In the genomic region with DNA sequence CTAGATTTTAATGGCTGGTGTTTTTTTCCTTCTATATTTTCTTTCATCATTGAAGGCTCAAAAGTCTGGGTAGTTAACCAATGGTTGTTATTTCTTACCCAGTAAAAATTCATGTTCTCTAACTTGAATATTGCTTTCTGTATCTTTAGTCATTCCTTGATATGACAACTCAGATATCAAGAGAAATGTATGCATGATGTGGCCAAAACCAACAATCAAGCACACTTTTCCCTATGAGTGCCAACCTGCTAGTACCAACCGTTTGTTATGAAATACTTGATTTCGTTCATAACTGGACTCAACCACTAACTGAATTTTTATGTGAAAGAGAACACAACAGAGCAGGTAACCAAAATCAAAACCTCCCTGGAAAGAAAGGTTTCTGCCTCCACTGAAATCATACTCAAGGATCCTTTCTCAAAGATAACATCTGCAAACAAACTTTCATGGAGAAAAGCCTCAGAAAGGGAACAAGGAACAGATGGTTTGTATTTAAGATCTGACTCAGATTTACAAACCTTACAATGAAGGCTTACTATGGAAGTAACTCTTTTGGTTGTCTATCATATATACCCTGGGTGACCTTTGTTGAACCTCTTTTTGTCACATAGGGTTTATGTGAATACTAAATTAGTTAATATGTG, we compare ENCODE assay signal across 1 cellular context.
TF ChIP-seq lines count a peak whose summit lies in the region.

No MANE protein-coding gene starts in this region.

TF ChIP-seq in SK-N-SH, 30 proteins besides CTCF, POLR2A, EP300 and RAD21 (continued from another document):
- peak; percentile 51; the same call in 1 of the 2 replicates for TF ChIP-seq MEF2A (IDR thresholded peaks at IDR 0.05; ENCODE audit: borderline replicate concordance, low read depth)
- TF ChIP-seq, protein P1, sequence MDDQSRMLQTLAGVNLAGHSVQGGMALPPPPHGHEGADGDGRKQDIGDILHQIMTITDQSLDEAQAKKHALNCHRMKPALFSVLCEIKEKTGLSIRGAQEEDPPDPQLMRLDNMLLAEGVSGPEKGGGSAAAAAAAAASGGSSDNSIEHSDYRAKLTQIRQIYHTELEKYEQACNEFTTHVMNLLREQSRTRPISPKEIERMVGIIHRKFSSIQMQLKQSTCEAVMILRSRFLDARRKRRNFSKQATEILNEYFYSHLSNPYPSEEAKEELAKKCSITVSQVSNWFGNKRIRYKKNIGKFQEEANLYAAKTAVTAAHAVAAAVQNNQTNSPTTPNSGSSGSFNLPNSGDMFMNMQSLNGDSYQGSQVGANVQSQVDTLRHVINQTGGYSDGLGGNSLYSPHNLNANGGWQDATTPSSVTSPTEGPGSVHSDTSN (IDR thresholded peaks at IDR 0.05), result peak; percentile 77
- peak; percentile 77; the same call in 1 of the 2 replicates for TF ChIP-seq FOXM1 (IDR thresholded peaks at IDR 0.05; ENCODE audit: low read depth)
- TF ChIP-seq FOSL2 (IDR thresholded peaks at IDR 0.05; ENCODE audit: borderline replicate concordance, low read depth), result peak; percentile 70
- TF ChIP-seq, protein P2, sequence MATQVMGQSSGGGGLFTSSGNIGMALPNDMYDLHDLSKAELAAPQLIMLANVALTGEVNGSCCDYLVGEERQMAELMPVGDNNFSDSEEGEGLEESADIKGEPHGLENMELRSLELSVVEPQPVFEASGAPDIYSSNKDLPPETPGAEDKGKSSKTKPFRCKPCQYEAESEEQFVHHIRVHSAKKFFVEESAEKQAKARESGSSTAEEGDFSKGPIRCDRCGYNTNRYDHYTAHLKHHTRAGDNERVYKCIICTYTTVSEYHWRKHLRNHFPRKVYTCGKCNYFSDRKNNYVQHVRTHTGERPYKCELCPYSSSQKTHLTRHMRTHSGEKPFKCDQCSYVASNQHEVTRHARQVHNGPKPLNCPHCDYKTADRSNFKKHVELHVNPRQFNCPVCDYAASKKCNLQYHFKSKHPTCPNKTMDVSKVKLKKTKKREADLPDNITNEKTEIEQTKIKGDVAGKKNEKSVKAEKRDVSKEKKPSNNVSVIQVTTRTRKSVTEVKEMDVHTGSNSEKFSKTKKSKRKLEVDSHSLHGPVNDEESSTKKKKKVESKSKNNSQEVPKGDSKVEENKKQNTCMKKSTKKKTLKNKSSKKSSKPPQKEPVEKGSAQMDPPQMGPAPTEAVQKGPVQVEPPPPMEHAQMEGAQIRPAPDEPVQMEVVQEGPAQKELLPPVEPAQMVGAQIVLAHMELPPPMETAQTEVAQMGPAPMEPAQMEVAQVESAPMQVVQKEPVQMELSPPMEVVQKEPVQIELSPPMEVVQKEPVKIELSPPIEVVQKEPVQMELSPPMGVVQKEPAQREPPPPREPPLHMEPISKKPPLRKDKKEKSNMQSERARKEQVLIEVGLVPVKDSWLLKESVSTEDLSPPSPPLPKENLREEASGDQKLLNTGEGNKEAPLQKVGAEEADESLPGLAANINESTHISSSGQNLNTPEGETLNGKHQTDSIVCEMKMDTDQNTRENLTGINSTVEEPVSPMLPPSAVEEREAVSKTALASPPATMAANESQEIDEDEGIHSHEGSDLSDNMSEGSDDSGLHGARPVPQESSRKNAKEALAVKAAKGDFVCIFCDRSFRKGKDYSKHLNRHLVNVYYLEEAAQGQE (IDR thresholded peaks at IDR 0.05; ENCODE audit: low read depth, low read length), result no peak
- TF ChIP-seq YY1 (IDR thresholded peaks at IDR 0.05; ENCODE audit: low read depth), result no peak
- TF ChIP-seq, protein P3, sequence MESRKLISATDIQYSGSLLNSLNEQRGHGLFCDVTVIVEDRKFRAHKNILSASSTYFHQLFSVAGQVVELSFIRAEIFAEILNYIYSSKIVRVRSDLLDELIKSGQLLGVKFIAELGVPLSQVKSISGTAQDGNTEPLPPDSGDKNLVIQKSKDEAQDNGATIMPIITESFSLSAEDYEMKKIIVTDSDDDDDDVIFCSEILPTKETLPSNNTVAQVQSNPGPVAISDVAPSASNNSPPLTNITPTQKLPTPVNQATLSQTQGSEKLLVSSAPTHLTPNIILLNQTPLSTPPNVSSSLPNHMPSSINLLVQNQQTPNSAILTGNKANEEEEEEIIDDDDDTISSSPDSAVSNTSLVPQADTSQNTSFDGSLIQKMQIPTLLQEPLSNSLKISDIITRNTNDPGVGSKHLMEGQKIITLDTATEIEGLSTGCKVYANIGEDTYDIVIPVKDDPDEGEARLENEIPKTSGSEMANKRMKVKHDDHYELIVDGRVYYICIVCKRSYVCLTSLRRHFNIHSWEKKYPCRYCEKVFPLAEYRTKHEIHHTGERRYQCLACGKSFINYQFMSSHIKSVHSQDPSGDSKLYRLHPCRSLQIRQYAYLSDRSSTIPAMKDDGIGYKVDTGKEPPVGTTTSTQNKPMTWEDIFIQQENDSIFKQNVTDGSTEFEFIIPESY (IDR thresholded peaks at IDR 0.05; ENCODE audit: borderline replicate concordance, low read depth), result 0 out of 2 replicates have a peak, but pooled peaks have one; percentile 62
- TF ChIP-seq ELF1 (IDR thresholded peaks at IDR 0.05), result 0 out of 2 replicates have a peak, but pooled peaks have one; percentile 25
- peak; percentile 80 for TF ChIP-seq NFIC (IDR thresholded peaks at IDR 0.05; ENCODE audit: borderline replicate concordance)
